Comparison of ENCODE assay signal across 16 cellular contexts in the genomic region with DNA sequence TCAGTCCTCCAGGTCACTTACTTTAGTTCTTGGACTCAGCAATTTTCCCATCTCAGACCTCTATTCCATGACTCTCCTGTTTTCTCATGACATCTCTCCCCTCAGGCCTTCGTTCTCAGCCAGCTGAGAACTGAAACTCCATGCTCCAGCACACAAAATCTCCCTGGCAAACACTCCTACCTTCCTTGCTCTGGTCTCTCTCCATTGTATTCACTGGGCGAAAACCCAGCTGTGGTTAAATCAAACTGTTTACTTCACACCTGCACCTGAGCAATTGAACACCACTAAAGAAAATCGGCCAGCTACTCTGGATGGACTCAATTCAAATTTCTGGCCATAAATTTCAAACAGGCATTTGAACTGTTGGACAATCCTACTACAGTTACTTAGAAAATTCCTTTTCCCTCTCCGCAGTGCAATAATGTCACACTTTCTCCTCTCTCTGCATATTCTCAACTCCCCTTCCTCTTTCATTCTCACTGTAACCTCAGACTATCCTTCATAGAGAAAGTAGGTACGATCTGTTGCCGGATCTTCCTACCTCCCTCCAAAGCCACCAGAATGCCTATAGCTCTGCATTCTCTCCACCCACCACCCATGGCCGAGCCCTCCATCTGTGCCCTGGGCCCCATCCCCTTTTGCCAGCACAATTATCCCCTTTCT.
A peak's percentile ranks its signal among the peaks of the same experiment; 100 is the strongest.
DNase-seq lines count a peak whose midpoint lies in the region; ATAC-seq, FAIRE-seq and TF ChIP-seq lines count a peak whose summit lies in the region.
"Had no signal": no experiment of that assay in that cellular context is flagged by ENCODE, and none has a peak within 500 bp of the region (broad histone marks: within the 10 kb centered on the region; RNA-seq: fewer than 3 reads in every experiment).

No MANE protein-coding gene starts in this region.

- peaks cover 3% of the 10 kb centered on the region; the same call in 1 of the 2 replicates for H3K9me3 ChIP-seq in Karpas-422 (ENCODE audit: low read length)
- H3K9me3 ChIP-seq in GM12878 (replicated peaks; ENCODE audit: control insufficient read depth, insufficient read depth, low read length), result peaks cover 4% of the 10 kb centered on the region; the same call in 2 of the 3 replicates
- H3K9me3 ChIP-seq in CD4-positive, alpha-beta memory T cell (ENCODE audit: control insufficient read depth in 1 of 2, low read length in 2 of 2), result no peaks in the 10 kb centered on the region
- H3K9me3 ChIP-seq in trophoblast cell (ENCODE audit: insufficient read depth, low read depth, low read length), result peaks cover 1% of the 10 kb centered on the region
- no peaks in the 10 kb centered on the region for H3K9me3 ChIP-seq in aorta (ENCODE audit: control insufficient read depth, low read length)
- H3K9me3 ChIP-seq: adrenal gland, ovary had no signal

- no peak overlapping the region for H2AK5ac ChIP-seq in trophoblast cell (ENCODE audit: low read length)

- H3K9me2 ChIP-seq in Karpas-422 (replicated peaks; ENCODE audit: insufficient read depth, low read length), result no peaks in the 10 kb centered on the region

- WGBS in GM12878 (ENCODE audit: insufficient coverage, insufficient replicate concordance, low lambda C conversion rate, missing lambda C conversion rate), result 3% methylated on average over 7 of the region's 7 CpGs
- no CpG with 5 or more reads among the region's 7 CpGs for WGBS in trophoblast cell (ENCODE audit: extremely low coverage, insufficient coverage, insufficient read length)
- WGBS in aorta, 2 donors, result 92 to 93% methylated on average over 7 of the region's 7 CpGs

- intact Hi-C loops in GM12878 (cut with micrococcal nuclease; ENCODE audit: unreplicated experiment) (loop anchor here (2.0 to 5.0 kb wide), 3 partner anchors 111 to 254 kb away; no protein-coding TSS in a partner anchor), aorta (cut with DNase I) (loop anchor here in 1 of 2 donors (5.0 kb wide), 1 partner anchor 264 kb away; no protein-coding TSS in a partner anchor)
- intact Hi-C loops in CD4-positive, alpha-beta memory T cell (cut with micrococcal nuclease), result no loop called here

- no peak overlapping the region for H3K27ac Mint-ChIP-seq in CD4-positive, alpha-beta memory T cell
- H3K27ac Mint-ChIP-seq: activated CD4-positive, alpha-beta T cell treated with anti-CD3 and anti-CD28 coated beads for 36 hours; dendritic cell treated with granulocyte-macrophage colony-stimulating factor and Interleukin-4, amounts not matched to agents 40 ng/mL and 50 ng/mL, for 4 days; IgD-negative memory B cell had no signal

- H4K20me1 ChIP-seq in Karpas-422 (ENCODE audit: insufficient read depth, low read depth, low read length) (no peaks in the 10 kb centered on the region), GM12878 (ENCODE audit: control insufficient read depth, insufficient read depth) (no peaks in the 10 kb centered on the region)

- H3K4me3 ChIP-seq in Karpas-422 (ENCODE audit: low read length), result peak overlapping the region; percentile 56
- H3K4me3 ChIP-seq in GM12878, result peak overlapping the region; percentile 21
- H3K4me3 ChIP-seq in skin epidermis, result no peak overlapping the region
- H3K4me3 ChIP-seq in CD4-positive, alpha-beta memory T cell (ENCODE audit: low read length in 2 of 2), result no peak overlapping the region
- H3K4me3 ChIP-seq in trophoblast cell (ENCODE audit: low read depth, low read length), result no peak overlapping the region
- no peak overlapping the region for H3K4me3 ChIP-seq in aorta (ENCODE audit: low read length in 2 of 2)
- H3K4me3 ChIP-seq: adrenal gland, ovary had no signal

- no peaks in the 10 kb centered on the region; the same call in 1 of the 2 replicates for H3K36me3 ChIP-seq in Karpas-422 (ENCODE audit: insufficient read depth, low read length)
- no peaks in the 10 kb centered on the region for H3K36me3 ChIP-seq in GM12878 (ENCODE audit: control insufficient read depth in 2 of 2, insufficient read depth in 2 of 2, low read length in 1 of 2)
- H3K36me3 ChIP-seq in CD4-positive, alpha-beta memory T cell (ENCODE audit: insufficient read depth, low read length), result no peaks in the 10 kb centered on the region
- no peaks in the 10 kb centered on the region for H3K36me3 ChIP-seq in trophoblast cell (ENCODE audit: control insufficient read depth in 1 of 2, insufficient read depth in 2 of 2, low read length in 2 of 2)
- no peaks in the 10 kb centered on the region for H3K36me3 ChIP-seq in aorta (ENCODE audit: control insufficient read depth in 1 of 2, insufficient read depth in 2 of 2, low read length in 1 of 2)
- H3K36me3 ChIP-seq: adrenal gland, ovary had no signal

- H3K14ac ChIP-seq in trophoblast cell (ENCODE audit: low read length), result no peak overlapping the region

- no peak overlapping the region for H3K4ac ChIP-seq in trophoblast cell (ENCODE audit: low read depth, low read length)

- SMC1A ChIA-PET in GM12878 (lab: Charles Lee; ENCODE audit: uncharacterized antibody, unreplicated experiment), result interaction anchor here (0.8 to 7.6 kb wide), 34 partner anchors 9 to 533 kb away, joined by 3 to 52 read pairs (median 6); partner anchors contain the start of genes AFTPH and SERTAD2

- TF ChIP-seq EP300 in GM12878 (IDR thresholded peaks at IDR 0.05; ENCODE audit: borderline replicate concordance in 1 of 2, control insufficient read depth in 1 of 2, low read depth in 2 of 2, low read length in 2 of 2), result 0 out of 4 replicates have a peak, but pooled peaks of 1 of the 2 experiments have one; percentile 26

- TF ChIP-seq CTCF in GM10248 (IDR thresholded peaks at IDR 0.05; ENCODE audit: control extremely low read depth, extremely low read depth, low read depth, missing control alignments), result no peak
- no peak for TF ChIP-seq CTCF in GM12878 (IDR thresholded peaks at IDR 0.05 in 2 of 3, conservative IDR thresholded peaks at IDR 0.05 in 1 of 3; ENCODE audit: control insufficient read depth in 2 of 3, extremely low read depth in 1 of 3, insufficient read depth in 1 of 3, low read depth in 3 of 3, low read length in 3 of 3)

- TF ChIP-seq RAD21 in GM12878 (IDR thresholded peaks at IDR 0.05; ENCODE audit: insufficient read depth, low read depth, low read length), result no peak

- peak overlapping the region; percentile 90 for H3K4me2 ChIP-seq in Karpas-422 (ENCODE audit: low read depth, low read length, poor library complexity, severe bottlenecking)
- H3K4me2 ChIP-seq in GM12878 (ENCODE audit: control insufficient read depth, insufficient read depth), result peak overlapping the region; percentile 98
- H3K4me2 ChIP-seq in trophoblast cell (ENCODE audit: low read length), result no peak overlapping the region

- peak; percentile 11 for ATAC-seq in GM12878
- ATAC-seq in aorta (ENCODE audit: low FRiP score), result no peak
- ATAC-seq: activated CD4-positive, alpha-beta T cell treated with anti-CD3 and anti-CD28 coated beads for 36 hours had no signal

- BruUV-seq in GM12878 (replicated peaks; lab: Mats Ljungman, UMichigan), result no TSS peak

- peak; percentile 74 for FAIRE-seq in GM12878 (lab: Jason Lieb, UNC)

- H3K79me1 ChIP-seq in trophoblast cell (ENCODE audit: low read length), result peaks cover 14% of the 10 kb centered on the region

- H3K27me3 Mint-ChIP-seq in CD4-positive, alpha-beta memory T cell, result peaks cover 4 to 10% of the 10 kb centered on the region in 2 donors
- H3K27me3 Mint-ChIP-seq: IgD-negative memory B cell had no signal

- no peak for TF ChIP-seq POLR2A in GM12878 (IDR thresholded peaks at IDR 0.05; ENCODE audit: low read depth, low read length)

- RAD21 ChIA-PET in GM12878 (lab: Charles Lee; ENCODE audit: unreplicated experiment), result interaction anchor here (0.8 to 7.7 kb wide), 25 partner anchors 10 to 531 kb away, joined by 3 to 88 read pairs (median 5); partner anchors contain the start of genes AFTPH and SERTAD2

- no peak overlapping the region for H3K18ac ChIP-seq in trophoblast cell (ENCODE audit: low read length)

- POLR2A ChIA-PET in GM10248 (lab: Yijun Ruan, JAX) (interaction anchor here (1.5 kb wide), 1 partner anchor 217 kb away, joined by 3 read pairs; no protein-coding TSS in a partner anchor), GM12878 (lab: Charles Lee) (interaction anchor here (0.6 to 3.7 kb wide), 14 partner anchors 30 to 335 kb away, joined by 3 to 19 read pairs (median 3); partner anchors contain the start of gene SERTAD2)
- POLR2A ChIA-PET in CD4-positive, alpha-beta memory T cell (lab: Charles Lee; ENCODE audit: partially characterized antibody), result interaction anchor here (1.2 kb wide), 1 partner anchor 110 kb away, joined by 3 read pairs; no protein-coding TSS in a partner anchor

- DNase-seq in GM10248 (ENCODE audit: extremely low spot score), result peak; percentile 50
- peak; percentile 75 for DNase-seq in Karpas-422
- DNase-seq in GM12878 (ENCODE audit: low read depth, low spot score), result no peak
- no peak for DNase-seq in CD4-positive, alpha-beta memory T cell
- no peak for DNase-seq in Kasumi-1 (lab: John Stamatoyannopoulos, UW)
- no peak for DNase-seq in trophoblast cell
- DNase-seq in aorta, result no peak
- DNase-seq: activated CD4-positive, alpha-beta T cell treated with anti-CD3 and anti-CD28 coated beads for 36 hours; activated T-cell treated with anti-CD3 and anti-CD28 coated beads, Interleukin-2, amount 50 U/mL, for 1 hour; adrenal gland; midbrain; NCI-H187 treated with DMSO at 0.1 percent for 48 hours; ovary had no signal

- H2AFZ ChIP-seq in Karpas-422 (ENCODE audit: low read length) (peak overlapping the region; percentile 45; the same call in 1 of the 2 replicates), GM12878 (ENCODE audit: control insufficient read depth, low read depth, low read length) (peak overlapping the region; percentile 25; the same call in 1 of the 2 replicates), trophoblast cell (ENCODE audit: insufficient read depth, low read length, poor library complexity) (no peak overlapping the region)

- no peak overlapping the region for H3K23ac ChIP-seq in trophoblast cell (ENCODE audit: low read length)

- CTCF ChIA-PET in GM10248 (lab: Yijun Ruan, JAX) (interaction anchor here (0.9 to 4.2 kb wide), 17 partner anchors 10 to 531 kb away, joined by 3 to 21 read pairs (median 4); partner anchors contain the start of gene AFTPH), GM12878 (lab: Yijun Ruan, JAX) (interaction anchor here (0.7 to 3.6 kb wide), 24 partner anchors 8 to 534 kb away, joined by 3 to 30 read pairs (median 4); partner anchors contain the start of gene AFTPH)
- CTCF ChIA-PET in CD4-positive, alpha-beta memory T cell (lab: Charles Lee; ENCODE audit: partially characterized antibody), result interaction anchor here (0.7 to 2.1 kb wide), 7 partner anchors 12 to 531 kb away, joined by 3 to 8 read pairs (median 3); partner anchors contain the start of genes AFTPH and SERTAD2

- H3K27me3 ChIP-seq in Karpas-422 (ENCODE audit: low read length) (no peaks in the 10 kb centered on the region), GM12878 (replicated peaks in 1 of 2; ENCODE audit: control insufficient read depth in 2 of 2, insufficient read depth in 2 of 2, low read length in 1 of 2) (no peaks in the 10 kb centered on the region), trophoblast cell (ENCODE audit: insufficient read depth, low read length) (no peaks in the 10 kb centered on the region), aorta (ENCODE audit: control insufficient read depth in 1 of 2, insufficient read depth in 2 of 2, low read length in 1 of 2) (no peaks in the 10 kb centered on the region)
- no peaks in the 10 kb centered on the region for H3K27me3 ChIP-seq in CD4-positive, alpha-beta memory T cell (ENCODE audit: insufficient read depth, low read length)
- H3K27me3 ChIP-seq: adrenal gland, ovary had no signal

- peak overlapping the region; percentile 69 for H3K9ac ChIP-seq in Karpas-422 (ENCODE audit: low read length)
- peak overlapping the region; percentile 41; the same call in 1 of the 2 replicates for H3K9ac ChIP-seq in GM12878 (ENCODE audit: control insufficient read depth, insufficient read depth, low read length)
- no peak overlapping the region for H3K9ac ChIP-seq in trophoblast cell (ENCODE audit: low read length)

- no peak overlapping the region for H4K8ac ChIP-seq in trophoblast cell (ENCODE audit: low read depth, low read length)

- no peaks in the 10 kb centered on the region for H3K9me3 Mint-ChIP-seq in CD4-positive, alpha-beta memory T cell
- H3K9me3 Mint-ChIP-seq: dendritic cell treated with granulocyte-macrophage colony-stimulating factor and Interleukin-4, amounts not matched to agents 40 ng/mL and 50 ng/mL, for 4 days; IgD-negative memory B cell had no signal

- H3K79me2 ChIP-seq in Karpas-422 (ENCODE audit: low read length) (peaks cover 3% of the 10 kb centered on the region; the same call in 1 of the 2 replicates), GM12878 (ENCODE audit: control insufficient read depth, insufficient read depth, low read length) (peaks cover 2% of the 10 kb centered on the region; the same call in 1 of the 2 replicates), trophoblast cell (ENCODE audit: control insufficient read depth, insufficient read depth, low read length, poor library complexity) (peaks cover 5% of the 10 kb centered on the region)

- H3K27ac ChIP-seq in Karpas-422 (ENCODE audit: low read length) (peak overlapping the region; percentile 96), GM12878 (ENCODE audit: control insufficient read depth, insufficient read depth) (peak overlapping the region; percentile 76), skin epidermis (peak overlapping the region in 16 of 21 experiments; percentile 16 to 97 (median 90)), trophoblast cell (ENCODE audit: low read depth, low read length) (no peak overlapping the region), aorta (ENCODE audit: low read depth in 1 of 2, low read length in 2 of 2) (no peak overlapping the region)
- no peak overlapping the region for H3K27ac ChIP-seq in CD4-positive, alpha-beta memory T cell (ENCODE audit: low read depth, low read length)
- H3K27ac ChIP-seq: ovary had no signal

- peaks cover 0 to 2% (median under 1%) of the 10 kb centered on the region in 4 donors for H3K4me1 Mint-ChIP-seq in CD4-positive, alpha-beta memory T cell

- no peak overlapping the region for H4K91ac ChIP-seq in trophoblast cell (ENCODE audit: low read depth, low read length)

- H2BK120ac ChIP-seq in trophoblast cell (ENCODE audit: insufficient read depth, low read length, poor library complexity), result no peak overlapping the region

- no peak overlapping the region for H2BK12ac ChIP-seq in trophoblast cell (ENCODE audit: low read length)

- in situ Hi-C loops in GM12878 (cut with MboI), result loop anchor here (5.0 to 10.0 kb wide), 4 partner anchors 219 to 529 kb away; partner anchors contain the start of gene AFTPH

- H4K12ac ChIP-seq in trophoblast cell (ENCODE audit: low read depth, low read length), result no peak overlapping the region

- no peak overlapping the region for H2BK5ac ChIP-seq in trophoblast cell (ENCODE audit: low read depth, low read length, poor library complexity)

- H3K4me3 Mint-ChIP-seq in CD4-positive, alpha-beta memory T cell, result no peak overlapping the region
- H3K4me3 Mint-ChIP-seq: activated CD4-positive, alpha-beta T cell treated with anti-CD3 and anti-CD28 coated beads for 36 hours; dendritic cell treated with granulocyte-macrophage colony-stimulating factor and Interleukin-4, amounts not matched to agents 40 ng/mL and 50 ng/mL, for 4 days; IgD-negative memory B cell had no signal

- no peaks in the 10 kb centered on the region for H3K36me3 Mint-ChIP-seq in CD4-positive, alpha-beta memory T cell
- H3K36me3 Mint-ChIP-seq: IgD-negative memory B cell had no signal

- H3K4me1 ChIP-seq in Karpas-422 (ENCODE audit: low read length) (peaks cover 90% of the 10 kb centered on the region), GM12878 (ENCODE audit: control insufficient read depth, insufficient read depth, low read length) (peaks cover 57% of the 10 kb centered on the region), trophoblast cell (ENCODE audit: control insufficient read depth in 1 of 2, insufficient read depth in 2 of 2, low read length in 2 of 2) (peaks cover 9 to 24% of the 10 kb centered on the region in 2 experiments), aorta (ENCODE audit: control insufficient read depth in 1 of 2, insufficient read depth in 2 of 2, low read length in 2 of 2) (peaks cover 0 to 4% of the 10 kb centered on the region in 2 donors)
- peaks cover 10% of the 10 kb centered on the region for H3K4me1 ChIP-seq in CD4-positive, alpha-beta memory T cell (ENCODE audit: insufficient read depth, low read length)

Comparison
In these comparisons a context has a peak if more than half of its experiments do, and no peak if none do; other contexts are left out.
1. DNase-seq: peak in GM10248 (single experiment) and Karpas-422 (single experiment); none in GM12878 (single experiment), CD4-positive, alpha-beta memory T cell (0 of 5), Kasumi-1 (0 of 2), trophoblast cell (0 of 2) and aorta (0 of 2).
2. H3K27ac ChIP-seq: peak in Karpas-422 (single experiment), GM12878 (single experiment) and skin epidermis (16 of 21); none in CD4-positive, alpha-beta memory T cell (single experiment), trophoblast cell (single experiment) and aorta (0 of 2).
3. H3K4me3 ChIP-seq: peak in Karpas-422 (single experiment) and GM12878 (single experiment); none in skin epidermis (0 of 7), CD4-positive, alpha-beta memory T cell (0 of 2), trophoblast cell (single experiment) and aorta (0 of 2).